In genomic region chr16:14302031-14302398, GRCh38 we compare ENCODE assay signal across 8 cellular contexts.
DNase-seq lines count a peak whose midpoint lies in the region; ATAC-seq and TF ChIP-seq lines count a peak whose summit lies in the region.

No MANE protein-coding gene starts in this region.

- H3K4me3 Mint-ChIP-seq in type B pancreatic cell = peak overlapping the region; percentile 84

- H3K27me3 ChIP-seq in duodenal mucosa (ENCODE audit: control insufficient read depth in 1 of 2, insufficient read depth in 2 of 2, low read length in 2 of 2) = peaks cover 0 to 4% of the 10 kb centered on the region in 2 donors

- peak; percentile 62 for ATAC-seq in HG03280 (IDR thresholded peaks at IDR 0.05; ENCODE audit: unreplicated experiment)

- H3K27me3 Mint-ChIP-seq in type B pancreatic cell = peaks cover 40% of the 10 kb centered on the region

- H3K9me3 ChIP-seq in duodenal mucosa (ENCODE audit: control insufficient read depth in 1 of 2, low read length in 2 of 2) = no peaks in the 10 kb centered on the region

- DNase-seq in Caki2 (ENCODE audit: low read depth) (peak; percentile 82), GM19238 (ENCODE audit: insufficient read length, low spot score) (peak; percentile 84), RPMI7951 (ENCODE audit: low read depth) (peak; percentile 81), lung microvascular endothelial cell (ENCODE audit: low read depth in 2 of 2) (peak; percentile 55 to 64), type B pancreatic cell (ENCODE audit: extremely low spot score, unreplicated experiment) (no peak), ecto neural progenitor cell (ENCODE audit: low spot score) (no peak)

- H3K4me1 Mint-ChIP-seq in type B pancreatic cell (ENCODE audit: unreplicated experiment) = peaks cover 36% of the 10 kb centered on the region

- H3K9me3 Mint-ChIP-seq in type B pancreatic cell = no peaks in the 10 kb centered on the region

- H3K27ac Mint-ChIP-seq in type B pancreatic cell = no peak overlapping the region

- peaks cover 4 to 5% of the 10 kb centered on the region in 2 donors for H3K4me1 ChIP-seq in duodenal mucosa (ENCODE audit: control insufficient read depth in 1 of 2, insufficient read depth in 2 of 2, low read length in 2 of 2)

- in situ Hi-C loops in Caki2 (cut with HindIII; ENCODE audit: low pct_unique_long_range_greater_than_20kb, low sequenced_read_pairs) = no loop called here

- no peaks in the 10 kb centered on the region for H3K36me3 ChIP-seq in duodenal mucosa (ENCODE audit: control insufficient read depth in 1 of 2, insufficient read depth in 2 of 2, low read length in 2 of 2)

- H3K9ac ChIP-seq in duodenal mucosa (ENCODE audit: low read depth in 1 of 2, low read length in 2 of 2) = no peak overlapping the region

- H3K36me3 Mint-ChIP-seq in type B pancreatic cell = no peaks in the 10 kb centered on the region

- no peak overlapping the region for H3K27ac ChIP-seq in duodenal mucosa (ENCODE audit: low read depth, low read length)

- peak overlapping the region; percentile 65 to 66 for H3K4me3 ChIP-seq in duodenal mucosa (ENCODE audit: low read depth in 1 of 2, low read length in 2 of 2)

- TF ChIP-seq CTCF in type B pancreatic cell (conservative IDR thresholded peaks at IDR 0.05) = no peak

Comparison
In these comparisons a context has a peak if more than half of its experiments do, and no peak if none do; other contexts are left out.
1. DNase-seq: peak in Caki2 (single experiment), GM19238 (single experiment), RPMI7951 (single experiment) and lung microvascular endothelial cell (2 of 2); none in type B pancreatic cell (single experiment) and ecto neural progenitor cell (single experiment).